8 cellular contexts compared by ENCODE assay signal in genomic region chr7:156827587-156828203, GRCh38.
DNase-seq lines count a peak whose midpoint lies in the region; ATAC-seq, FAIRE-seq and TF ChIP-seq lines count a peak whose summit lies in the region.

No MANE protein-coding gene starts in this region.

- H3K56ac ChIP-seq in H1 (replicated peaks; ENCODE audit: insufficient read length, low read depth, low read length) = no peak overlapping the region

- H3K4me1 ChIP-seq in H1 (replicated peaks in 1 of 4; ENCODE audit: control insufficient read depth in 3 of 4, insufficient read depth in 4 of 4, low read length in 3 of 4) = peaks cover 0 to 3% (median 0%) of the 10 kb centered on the region in 4 experiments; a peak in 1 of 7 replicates

- H4K20me1 ChIP-seq in H1 (replicated peaks in 1 of 2; ENCODE audit: control insufficient read depth in 1 of 2, insufficient read depth in 2 of 2, low read length in 2 of 2) = peaks cover 0 to 4% of the 10 kb centered on the region in 2 experiments

- H3K14ac ChIP-seq in H1 (ENCODE audit: insufficient read length) = no peak overlapping the region

- no peak overlapping the region for H3K4ac ChIP-seq in H1 (replicated peaks; ENCODE audit: insufficient read length, low read depth, low read length)

- DNase-seq in G401 (ENCODE audit: low spot score) (peak; percentile 9), NCI-H460 (ENCODE audit: extremely low read depth, low read depth) (peak; percentile 13), H1 (ENCODE audit: low read depth in 1 of 2, low spot score in 2 of 2) (no peak), pons (ENCODE audit: low spot score) (peak; percentile 7), kidney glomerular epithelial cell (lab: John Stamatoyannopoulos, UW) (no peak)

- no peak overlapping the region for H4K91ac ChIP-seq in H1 (replicated peaks; ENCODE audit: insufficient read length, low read length)

- no peak for TF ChIP-seq POLR2A in H1 (IDR thresholded peaks at IDR 0.05; ENCODE audit: control extremely low read depth in 1 of 2, low read depth in 2 of 2, low read length in 2 of 2)

- H2BK120ac ChIP-seq in H1 (replicated peaks; ENCODE audit: low read depth, low read length) = no peak overlapping the region

- H4K8ac ChIP-seq in H1 (ENCODE audit: extremely low read depth, insufficient read depth, low read length) = no peak overlapping the region

- TF ChIP-seq RAD21 in H1 (IDR thresholded peaks at IDR 0.05 in 1 of 2, conservative IDR thresholded peaks at IDR 0.05 in 1 of 2; ENCODE audit: low read depth in 2 of 2, low read length in 2 of 2) = peak; percentile 55 to 63

- no peaks in the 10 kb centered on the region for H3K79me1 ChIP-seq in H1 (ENCODE audit: low read depth, low read length)

- no peak overlapping the region for H3K4me3 ChIP-seq in H1 (ENCODE audit: extremely low read depth in 1 of 4, insufficient read depth in 2 of 4, low read depth in 3 of 4, low read length in 4 of 4)

- POLR2A ChIA-PET in H1 (lab: Charles Lee; ENCODE audit: partially characterized antibody) = interaction anchor here (0.9 kb wide), 1 partner anchor 222 kb away, joined by 3 read pairs; no protein-coding TSS in a partner anchor

- no peak overlapping the region for H4K5ac ChIP-seq in H1 (ENCODE audit: insufficient read length, low read depth, low read length)

- H2AK5ac ChIP-seq in H1 (ENCODE audit: low read depth, low read length) = no peak overlapping the region

- no peak overlapping the region for H3K23ac ChIP-seq in H1 (ENCODE audit: insufficient read length)

- no peaks in the 10 kb centered on the region; a peak in 2 of 8 replicates for H3K36me3 ChIP-seq in H1 (ENCODE audit: control insufficient read depth in 2 of 4, insufficient read depth in 4 of 4, low read length in 3 of 4)

- TF ChIP-seq EP300 in H1 (IDR thresholded peaks at IDR 0.05; ENCODE audit: borderline replicate concordance in 1 of 2, low read depth in 2 of 2, low read length in 2 of 2) = no peak

- no peak overlapping the region for H3K27ac ChIP-seq in H1 (ENCODE audit: low read depth, low read length)

- no peaks in the 10 kb centered on the region for H3K23me2 ChIP-seq in H1 (ENCODE audit: low read depth, low read length)

- no peak overlapping the region for H2BK15ac ChIP-seq in H1 (ENCODE audit: low read length)

- H2BK5ac ChIP-seq in H1 (ENCODE audit: low read depth, low read length) = no peak overlapping the region

- no peak overlapping the region for H3K9ac ChIP-seq in H1 (replicated peaks in 1 of 4; ENCODE audit: extremely low read depth in 1 of 4, low read depth in 3 of 4, low read length in 3 of 4)

- H3K27me3 ChIP-seq in H1 (replicated peaks in 1 of 4; ENCODE audit: control insufficient read depth in 3 of 4, extremely low read depth in 1 of 4, insufficient read depth in 3 of 4, low read length in 3 of 4) = no peaks in the 10 kb centered on the region

- no peaks in the 10 kb centered on the region for H3K79me2 ChIP-seq in H1 (ENCODE audit: control insufficient read depth in 1 of 2, insufficient read depth in 2 of 2, low read length in 2 of 2)

- H3K9me3 ChIP-seq in H1 (ENCODE audit: insufficient read depth in 2 of 2, low read depth in 1 of 2, low read length in 1 of 2) = no peaks in the 10 kb centered on the region

- H2BK12ac ChIP-seq in H1 (ENCODE audit: low read depth, low read length) = no peak overlapping the region

- WGBS in H1 (ENCODE audit: extremely low coverage in 1 of 2, insufficient coverage in 1 of 2, insufficient read length in 1 of 2, insufficient replicate concordance in 2 of 2, low coverage in 1 of 2, low lambda C conversion rate in 2 of 2, missing lambda C conversion rate in 1 of 2), 2 experiments = 90% methylated on average over 6 of the region's 6 CpGs; no CpG with 5 or more reads in 1 of the 2 experiments

- H3K18ac ChIP-seq in H1 (ENCODE audit: extremely low read depth, low read length) = no peak overlapping the region

- ATAC-seq in GM18520 (IDR thresholded peaks at IDR 0.05; ENCODE audit: unreplicated experiment) (no peak), HG02588 (IDR thresholded peaks at IDR 0.05; ENCODE audit: unreplicated experiment) (no peak), HG03280 (IDR thresholded peaks at IDR 0.05; ENCODE audit: unreplicated experiment) (no peak)

- H2BK20ac ChIP-seq in H1 (ENCODE audit: low read length) = no peak overlapping the region

- CTCF ChIA-PET in H1 (lab: Charles Lee; ENCODE audit: partially characterized antibody) = interaction anchor here (1.0 to 2.7 kb wide), 3 partner anchors 9 to 73 kb away, joined by 3 to 10 read pairs (median 3); no protein-coding TSS in a partner anchor

- peak in 1 of 3 experiments; percentile 41; a peak in 2 of 4 replicates for TF ChIP-seq CTCF in H1 (IDR thresholded peaks at IDR 0.05; ENCODE audit: control extremely low read depth in 1 of 3, insufficient read depth in 1 of 3, low read depth in 1 of 3, low read length in 3 of 3)

- no peak overlapping the region for H2AFZ ChIP-seq in H1 (ENCODE audit: low read length)

- in situ Hi-C loops in G401 (cut with HindIII; ENCODE audit: low sequenced_read_pairs) = no loop called here

- FAIRE-seq in H1 (lab: Jason Lieb, UNC) = no peak

- H3K4me2 ChIP-seq in H1 (ENCODE audit: insufficient read depth in 1 of 2, low read depth in 2 of 2, low read length in 2 of 2) = no peak overlapping the region

TF ChIP-seq in H1, 55 proteins besides CTCF, POLR2A, EP300 and RAD21:
- TF ChIP-seq HDAC2 (IDR thresholded peaks at IDR 0.05; ENCODE audit: borderline replicate concordance in 1 of 2, low read depth in 2 of 2, low read length in 2 of 2) (no peak), CHD2 (IDR thresholded peaks at IDR 0.05; ENCODE audit: low read length) (no peak), CBX8 (IDR thresholded peaks at IDR 0.05; ENCODE audit: borderline replicate concordance, low read depth, low read length) (no peak), SUZ12 (IDR thresholded peaks at IDR 0.05; ENCODE audit: low read length) (no peak), SP4 (IDR thresholded peaks at IDR 0.05; ENCODE audit: low read length) (no peak), POLR2AphosphoS5 (IDR thresholded peaks at IDR 0.05; ENCODE audit: low read depth, low read length) (no peak), SIX5 (IDR thresholded peaks at IDR 0.05; ENCODE audit: low read depth, low read length) (no peak)

Comparison
In these comparisons a context has a peak if more than half of its experiments do, and no peak if none do; other contexts are left out.
1. DNase-seq: peak in G401 (single experiment), NCI-H460 (single experiment) and pons (single experiment); none in H1 (0 of 2) and kidney glomerular epithelial cell (single experiment).